Comparison of ENCODE assay signal across 8 cellular contexts in the genomic region with DNA sequence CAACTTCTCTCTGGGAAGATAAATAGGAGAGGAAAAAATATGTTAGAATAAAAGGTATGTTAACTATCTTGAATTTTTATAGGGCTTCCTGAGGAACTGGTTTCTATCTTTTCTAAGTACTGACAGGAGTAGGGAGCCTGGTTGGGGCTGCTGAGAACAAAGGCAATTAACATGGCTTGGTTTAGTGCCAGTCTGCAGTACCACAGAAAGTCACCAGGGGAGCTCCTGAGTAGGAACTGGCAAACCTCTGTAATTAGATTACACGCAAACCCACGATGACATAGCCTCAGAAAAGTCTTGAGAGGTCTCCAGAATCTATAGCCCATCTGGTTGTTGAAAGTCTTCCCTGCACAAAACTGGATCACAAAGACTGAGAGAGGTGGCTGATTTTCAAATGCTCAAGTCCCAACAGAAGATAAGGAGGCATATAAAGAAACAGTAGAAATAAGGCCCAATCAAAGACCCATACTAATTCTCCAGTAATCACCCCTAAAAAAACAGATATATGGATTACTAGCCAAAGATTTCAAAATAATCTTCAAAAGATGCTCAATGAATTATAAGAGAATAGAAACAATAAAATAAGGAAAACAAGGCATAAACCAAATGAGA. TPM values are rescaled to one million over a fixed set of nuclear protein-coding genes. Genes with fewer than 3 reads are reported as not detected.
DNase-seq lines count a peak whose midpoint lies in the region; ATAC-seq lines count a peak whose summit lies in the region.

No MANE protein-coding gene starts in this region.

- ATAC-seq in GM19328 (IDR thresholded peaks at IDR 0.05; ENCODE audit: unreplicated experiment) (peak; percentile 81), HG03378 (IDR thresholded peaks at IDR 0.05; ENCODE audit: unreplicated experiment) (peak; percentile 68), HG03196 (IDR thresholded peaks at IDR 0.05; ENCODE audit: unreplicated experiment) (no peak), GM19324 (IDR thresholded peaks at IDR 0.05; ENCODE audit: low FRiP score, unreplicated experiment) (no peak)

- peak; percentile 0 for DNase-seq in EL
- peak; percentile 63 for DNase-seq in SK-N-DZ (ENCODE audit: low spot score)
- DNase-seq in iPS DF 4.7 (ENCODE audit: extremely low read depth, low spot score): peak; percentile 3
- no peak for DNase-seq in activated effector memory CD4-positive, alpha-beta T cell treated with Interleukin-2 at 50 U/mL for 16 hours

RNA-seq across cellular contexts. Expression of a gene that starts 11.7 kb away (rescaled TPM):
- polyA plus RNA-seq in SK-N-DZ (2014; cell fraction: cytosol; rRNA removed): 39.7 and 44.8 TPM in 2 replicates
- polyA plus RNA-seq in SK-N-DZ (2014; cell fraction: nucleus; rRNA removed): 99.3 and 114 TPM in 2 replicates

Comparison
In these comparisons a context has a peak if more than half of its experiments do, and no peak if none do; other contexts are left out.
1. ATAC-seq: peak in GM19328 (single experiment) and HG03378 (single experiment); none in HG03196 (single experiment) and GM19324 (single experiment).